ENCODE assay signal across 9 cellular contexts in the genomic region with DNA sequence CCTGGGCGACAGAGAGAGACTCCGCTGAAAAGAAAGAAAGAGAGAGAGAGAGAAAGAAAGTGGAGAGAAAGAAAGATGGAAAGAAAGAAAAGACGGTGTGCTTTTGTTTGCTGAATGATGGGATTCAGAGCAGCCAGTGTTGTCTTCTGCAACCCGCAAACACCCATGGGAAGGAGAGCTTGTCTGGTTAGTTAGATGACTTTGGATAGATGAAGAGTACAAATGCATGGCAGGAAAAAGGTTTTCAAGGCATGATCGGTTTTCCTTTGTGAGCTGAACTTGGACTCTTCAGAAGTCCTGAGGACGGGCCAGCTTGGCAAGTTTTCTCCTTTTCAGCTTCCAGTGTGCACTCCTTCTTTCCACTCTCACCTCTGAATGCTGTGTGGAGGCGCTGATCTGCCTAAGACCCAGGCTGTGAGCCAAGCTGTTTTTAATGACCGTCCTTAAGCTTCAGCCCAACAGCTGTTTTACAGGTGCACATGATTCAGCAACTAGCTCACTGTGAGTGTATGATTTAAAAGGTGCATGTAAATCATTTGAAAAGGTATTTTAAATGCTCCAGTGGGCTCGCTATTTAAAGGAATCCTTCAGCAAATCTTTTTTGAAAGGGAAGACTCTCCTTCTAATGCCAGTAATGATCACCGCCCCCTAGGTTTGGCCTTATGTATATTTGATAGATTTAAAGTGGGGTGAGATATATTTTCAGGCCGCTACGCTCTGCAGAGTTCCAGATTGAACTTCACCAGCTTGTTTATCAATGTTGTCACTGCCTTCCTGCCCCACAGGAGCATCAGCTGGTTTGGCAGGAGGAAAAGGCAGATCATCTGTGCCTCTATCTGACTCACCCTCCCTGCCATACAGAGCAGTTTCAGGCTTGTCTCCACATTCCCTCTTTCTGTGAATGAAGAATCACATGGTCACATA.
DNase-seq lines count a peak whose midpoint lies in the region; ATAC-seq and TF ChIP-seq lines count a peak whose summit lies in the region.
"Had no signal": no experiment of that assay in that cellular context is flagged by ENCODE, and none has a peak within 500 bp of the region (broad histone marks: within the 10 kb centered on the region; RNA-seq: fewer than 3 reads in every experiment).

No MANE protein-coding gene starts in this region.

- no peak overlapping the region for H3K4me3 ChIP-seq in foreskin fibroblast (ENCODE audit: low read depth in 1 of 2, low read length in 2 of 2)

- no peak for TF ChIP-seq CTCF in foreskin fibroblast (IDR thresholded peaks at IDR 0.05; ENCODE audit: low read depth, low read length)

- ATAC-seq in GM21786 (IDR thresholded peaks at IDR 0.05; ENCODE audit: unreplicated experiment) (no peak), GM18861 (IDR thresholded peaks at IDR 0.05; ENCODE audit: unreplicated experiment) (no peak)

- peak; percentile 39 for DNase-seq in DMS153 (lab: John Stamatoyannopoulos, UW)
- peak; percentile 24 to 49 for DNase-seq in foreskin fibroblast
- peak; percentile 57 for DNase-seq in pons (ENCODE audit: low spot score)
- DNase-seq in activated CD4-positive, alpha-beta T cell treated with anti-CD3 and anti-CD28 coated beads, Interleukin-2, amount 50 U/mL, for 48 hours = no peak
- no peak for DNase-seq in midbrain (lab: John Stamatoyannopoulos, UW)
- DNase-seq: NCI-H187 had no signal

TF ChIP-seq in PFSK-1, 5 proteins besides CTCF, POLR2A, EP300 and RAD21:
- TF ChIP-seq SIN3A (IDR thresholded peaks at IDR 0.05; ENCODE audit: borderline replicate concordance, insufficient read depth, low read length) (peak; percentile 79; the same call in 1 of the 2 replicates), FOXP2 (optimal IDR thresholded peaks at IDR 0.05; ENCODE audit: borderline replicate concordance, extremely low read depth, extremely low read length, insufficient read depth) (peak; percentile 98), POLR2AphosphoS5 (IDR thresholded peaks at IDR 0.05; ENCODE audit: low read depth, low read length) (no peak)

Comparison
In these comparisons a context has a peak if more than half of its experiments do, and no peak if none do; other contexts are left out.
1. DNase-seq: peak in DMS153 (single experiment), foreskin fibroblast (2 of 2) and pons (single experiment); none in activated CD4-positive, alpha-beta T cell treated with anti-CD3 and anti-CD28 coated beads, Interleukin-2, amount 50 U/mL, for 48 hours (0 of 2) and midbrain (single experiment).